In genomic region chr12:117279606-117280005, GRCh38 we compare ENCODE assay signal across 25 cellular contexts.
DNase-seq lines count a peak whose midpoint lies in the region; ATAC-seq and TF ChIP-seq lines count a peak whose summit lies in the region.
"Had no signal": no experiment of that assay in that cellular context is flagged by ENCODE, and none has a peak within 500 bp of the region (broad histone marks: within the 10 kb centered on the region; RNA-seq: fewer than 3 reads in every experiment).

No MANE protein-coding gene starts in this region.

- no peak overlapping the region for H3K27ac Mint-ChIP-seq in WTC11
- H3K27ac Mint-ChIP-seq: activated CD8-positive, alpha-beta memory T cell treated with anti-CD3 and anti-CD28 coated beads, Interleukin-2, amount 10 ng/mL, durations not matched to agents 7 days and 5 days; activated naive CD8-positive, alpha-beta T cell treated with anti-CD3 and anti-CD28 coated beads, Interleukin-2, amount 10 ng/mL, durations not matched to agents 7 days and 5 days; nephron had no signal

- H3K36me3 Mint-ChIP-seq in WTC11 = peaks cover 3% of the 10 kb centered on the region; the same call in 1 of the 2 replicates
- H3K36me3 Mint-ChIP-seq: activated CD8-positive, alpha-beta memory T cell treated with anti-CD3 and anti-CD28 coated beads, Interleukin-2, amount 10 ng/mL, durations not matched to agents 7 days and 5 days; activated naive CD8-positive, alpha-beta T cell treated with anti-CD3 and anti-CD28 coated beads, Interleukin-2, amount 10 ng/mL, durations not matched to agents 7 days and 5 days; brain had no signal

- H3K4me2 ChIP-seq in Karpas-422 (ENCODE audit: low read depth, low read length, poor library complexity, severe bottlenecking) (peak overlapping the region; percentile 45), mesendoderm (ENCODE audit: low read length) (no peak overlapping the region)

- POLR2A ChIA-PET in WTC11 (lab: Charles Lee) = interaction anchor here (0.9 kb wide), 1 partner anchor 91 kb away, joined by 3 read pairs; no protein-coding TSS in a partner anchor

- H3K4me3 ChIP-seq in Karpas-422 (ENCODE audit: low read length) (peak overlapping the region; percentile 28; the same call in 1 of the 2 replicates), mesendoderm (ENCODE audit: low read length) (no peak overlapping the region)
- H3K4me3 ChIP-seq: coronary artery, heart left ventricle, sigmoid colon, tibial artery had no signal

- no peak overlapping the region for H4K8ac ChIP-seq in mesendoderm (ENCODE audit: low read depth, low read length)

- CTCF ChIA-PET in WTC11 (lab: Charles Lee) = interaction anchor here (0.8 to 2.3 kb wide), 6 partner anchors 43 to 571 kb away, joined by 3 to 15 read pairs (median 4); no protein-coding TSS in a partner anchor

- peak overlapping the region; percentile 18; the same call in 1 of the 2 replicates for H3K4me3 Mint-ChIP-seq in WTC11
- H3K4me3 Mint-ChIP-seq: activated CD8-positive, alpha-beta memory T cell treated with anti-CD3 and anti-CD28 coated beads, Interleukin-2, amount 10 ng/mL, durations not matched to agents 7 days and 5 days; activated naive CD8-positive, alpha-beta T cell treated with anti-CD3 and anti-CD28 coated beads, Interleukin-2, amount 10 ng/mL, durations not matched to agents 7 days and 5 days; brain; nephron had no signal

- no peak overlapping the region for H2AFZ ChIP-seq in Karpas-422 (ENCODE audit: low read length)

- H3K36me3 ChIP-seq in Karpas-422 (ENCODE audit: insufficient read depth, low read length) = no peaks in the 10 kb centered on the region
- no peaks in the 10 kb centered on the region for H3K36me3 ChIP-seq in mesendoderm (ENCODE audit: control insufficient read depth, insufficient read depth, low read length)
- H3K36me3 ChIP-seq: heart left ventricle, sigmoid colon, tibial artery had no signal

- no peak overlapping the region for H2BK5ac ChIP-seq in mesendoderm (ENCODE audit: low read length)

- no peak overlapping the region for H3K56ac ChIP-seq in mesendoderm (ENCODE audit: low read length)

- H2BK120ac ChIP-seq in mesendoderm (ENCODE audit: low read depth, low read length) = no peak overlapping the region

- no peaks in the 10 kb centered on the region for H3K27me3 Mint-ChIP-seq in WTC11 (ENCODE audit: low read depth)
- H3K27me3 Mint-ChIP-seq: activated CD8-positive, alpha-beta memory T cell treated with anti-CD3 and anti-CD28 coated beads, Interleukin-2, amount 10 ng/mL, durations not matched to agents 7 days and 5 days had no signal

- H3K4me1 Mint-ChIP-seq in WTC11 = peaks cover 30% of the 10 kb centered on the region
- H3K4me1 Mint-ChIP-seq: activated CD8-positive, alpha-beta memory T cell treated with anti-CD3 and anti-CD28 coated beads, Interleukin-2, amount 10 ng/mL, durations not matched to agents 7 days and 5 days; activated naive CD8-positive, alpha-beta T cell treated with anti-CD3 and anti-CD28 coated beads, Interleukin-2, amount 10 ng/mL, durations not matched to agents 7 days and 5 days had no signal

- no peaks in the 10 kb centered on the region for H3K9me2 ChIP-seq in Karpas-422 (replicated peaks; ENCODE audit: insufficient read depth, low read length)

- no peak overlapping the region for H4K5ac ChIP-seq in mesendoderm (ENCODE audit: low read length)

- no peaks in the 10 kb centered on the region for H3K79me1 ChIP-seq in mesendoderm (ENCODE audit: low read length)

- H3K23ac ChIP-seq in mesendoderm (ENCODE audit: low read length) = no peak overlapping the region

- H3K27ac ChIP-seq in Karpas-422 (ENCODE audit: low read length) (no peak overlapping the region), mesendoderm (ENCODE audit: low read depth, low read length) (no peak overlapping the region)
- H3K27ac ChIP-seq: coronary artery, heart left ventricle, sigmoid colon, tibial artery had no signal

- H3K4me1 ChIP-seq in Karpas-422 (ENCODE audit: low read length) (peaks cover 19% of the 10 kb centered on the region), mesendoderm (ENCODE audit: control insufficient read depth, low read depth, low read length) (no peaks in the 10 kb centered on the region)
- H3K4me1 ChIP-seq: Caco-2, heart left ventricle, sigmoid colon, tibial artery had no signal

- H3K79me2 ChIP-seq in Karpas-422 (ENCODE audit: low read length) (no peaks in the 10 kb centered on the region), mesendoderm (ENCODE audit: control insufficient read depth, insufficient read depth, low read length) (no peaks in the 10 kb centered on the region)

- no CpG with 5 or more reads among the region's 8 CpGs for WGBS in mesendoderm (ENCODE audit: extremely low coverage, insufficient coverage, low lambda C conversion rate)

- no peaks in the 10 kb centered on the region for H4K20me1 ChIP-seq in Karpas-422 (ENCODE audit: insufficient read depth, low read depth, low read length)

- TF ChIP-seq CTCF in WTC11 (IDR thresholded peaks at IDR 0.05) = no peak

- H3K9ac ChIP-seq in Karpas-422 (ENCODE audit: low read length) (no peak overlapping the region), mesendoderm (ENCODE audit: low read length) (no peak overlapping the region)

- no peak overlapping the region for H3K18ac ChIP-seq in mesendoderm (ENCODE audit: low read length)

- peaks cover 9% of the 10 kb centered on the region for H3K9me3 Mint-ChIP-seq in WTC11
- H3K9me3 Mint-ChIP-seq: activated naive CD8-positive, alpha-beta T cell treated with anti-CD3 and anti-CD28 coated beads, Interleukin-2, amount 10 ng/mL, durations not matched to agents 7 days and 5 days had no signal

- peak; percentile 72 for DNase-seq in Karpas-422
- peak; percentile 71 for DNase-seq in WTC11 (ENCODE audit: low spot score)
- peak; percentile 11 for DNase-seq in mesendoderm
- DNase-seq in stimulated activated CD4-positive, alpha-beta T cell treated with anti-CD3 and anti-CD28 coated beads, Interleukin-1b, Interleukin-23, amount 100 ng/mL, for 48 hours = no peak
- DNase-seq in activated CD4-positive, alpha-beta T cell treated with anti-CD3 and anti-CD28 coated beads for 4 hours = no peak
- no peak for DNase-seq in occipital lobe (lab: John Stamatoyannopoulos, UW)
- DNase-seq: activated CD4-positive, alpha-beta T cell treated with anti-CD3 and anti-CD28 coated beads for 48 hours; activated CD8-positive, alpha-beta memory T cell treated with anti-CD3 and anti-CD28 coated beads, Interleukin-2, amount 10 ng/mL, durations not matched to agents 7 days and 5 days; activated naive CD8-positive, alpha-beta T cell treated with anti-CD3 and anti-CD28 coated beads, Interleukin-2, amount 10 ng/mL, durations not matched to agents 7 days and 5 days; AML-193; Caco-2; GF-D8; heart left ventricle; KG1; mesenchymal stem cell; NCI-H2227 treated with DMSO at 0.1 percent for 48 hours; posterior cingulate gyrus; sigmoid colon; stimulated activated naive CD4-positive, alpha-beta T cell treated with Interleukin-2 at 50 U/mL for 16 hours; tibial artery had no signal

- no peak overlapping the region for H2BK15ac ChIP-seq in mesendoderm (replicated peaks; ENCODE audit: low read depth)

- H3K4ac ChIP-seq in mesendoderm (ENCODE audit: low read depth, low read length) = no peak overlapping the region

- ATAC-seq in GM18868 (IDR thresholded peaks at IDR 0.05; ENCODE audit: unreplicated experiment) (peak; percentile 45), WTC11 (peak; percentile 98)
- ATAC-seq: activated CD8-positive, alpha-beta memory T cell treated with anti-CD3 and anti-CD28 coated beads, Interleukin-2, amount 10 ng/mL, durations not matched to agents 7 days and 5 days; heart left ventricle; Right ventricle myocardium inferior had no signal

- H2AK5ac ChIP-seq in mesendoderm (ENCODE audit: low read length) = no peak overlapping the region

- no peaks in the 10 kb centered on the region for H3K9me3 ChIP-seq in Karpas-422 (ENCODE audit: low read length)
- H3K9me3 ChIP-seq: Caco-2, heart left ventricle, sigmoid colon had no signal

- no peaks in the 10 kb centered on the region for H3K27me3 ChIP-seq in Karpas-422 (ENCODE audit: low read length)
- no peaks in the 10 kb centered on the region for H3K27me3 ChIP-seq in mesendoderm (ENCODE audit: insufficient read depth, low read length, poor library complexity)

TF ChIP-seq in WTC11, 78 proteins besides CTCF, POLR2A, EP300 and RAD21:
- TF ChIP-seq EMX1 (CRISPR knock-in tag; IDR thresholded peaks at IDR 0.05) = no peak
- no peak for TF ChIP-seq CBFB (CRISPR knock-in tag; IDR thresholded peaks at IDR 0.05; ENCODE audit: low read depth)
- TF ChIP-seq ZSCAN18 (CRISPR knock-in tag; IDR thresholded peaks at IDR 0.05) = no peak
- TF ChIP-seq FOXJ3 (CRISPR knock-in tag; IDR thresholded peaks at IDR 0.05; ENCODE audit: borderline replicate concordance) = no peak

Comparison
In these comparisons a context has a peak if more than half of its experiments do, and no peak if none do; other contexts are left out.
1. DNase-seq: peak in Karpas-422 (single experiment), WTC11 (single experiment) and mesendoderm (single experiment); none in stimulated activated CD4-positive, alpha-beta T cell treated with anti-CD3 and anti-CD28 coated beads, Interleukin-1b, Interleukin-23, amount 100 ng/mL, for 48 hours (single experiment), activated CD4-positive, alpha-beta T cell treated with anti-CD3 and anti-CD28 coated beads for 4 hours (0 of 2) and occipital lobe (single experiment).